ENCODE assay signal across 8 cellular contexts in genomic region chr4:17614416-17615299, GRCh38. TPM values are rescaled to one million over a fixed set of nuclear protein-coding genes. Genes with fewer than 3 reads are reported as not detected.
A peak's percentile ranks its signal among the peaks of the same experiment; 100 is the strongest.
DNase-seq lines count a peak whose midpoint lies in the region; ATAC-seq and TF ChIP-seq lines count a peak whose summit lies in the region.

A gene with protein sequence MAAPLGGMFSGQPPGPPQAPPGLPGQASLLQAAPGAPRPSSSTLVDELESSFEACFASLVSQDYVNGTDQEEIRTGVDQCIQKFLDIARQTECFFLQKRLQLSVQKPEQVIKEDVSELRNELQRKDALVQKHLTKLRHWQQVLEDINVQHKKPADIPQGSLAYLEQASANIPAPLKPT (plus strand): TSS chr4:17614641. CDS start chr4:17614655, 14 bp downstream.

- peak within 1 kb of the TSS; percentile 96 for H3K4me3 Mint-ChIP-seq in T-helper 2 cell treated with Interferon-gamma antibody and Interleukin-4, amounts not matched to agents 5 μg/mL and 100 μg/mL, for 36 hours

- peaks cover 16% of the 10 kb centered on the region for H3K36me3 Mint-ChIP-seq in T-helper 2 cell treated with Interferon-gamma antibody and Interleukin-4, amounts not matched to agents 5 μg/mL and 100 μg/mL, for 36 hours (ENCODE audit: low read depth)

- WGBS in aorta, 2 donors: 0% methylated on average over 46 of the region's 46 CpGs

- H3K36me3 ChIP-seq in ascending aorta (peaks cover 7 to 10% of the 10 kb centered on the region in 2 donors), rectal smooth muscle tissue (ENCODE audit: control insufficient read depth, insufficient read depth, low read length) (peaks cover 5% of the 10 kb centered on the region), aorta (ENCODE audit: control insufficient read depth in 1 of 2, insufficient read depth in 2 of 2, low read length in 1 of 2) (peaks cover 2 to 3% of the 10 kb centered on the region in 2 donors)

- H3K9me3 Mint-ChIP-seq in T-helper 2 cell treated with Interferon-gamma antibody and Interleukin-4, amounts not matched to agents 5 μg/mL and 100 μg/mL, for 36 hours: no peaks in the 10 kb centered on the region

- H3K27ac Mint-ChIP-seq in T-helper 2 cell treated with Interferon-gamma antibody and Interleukin-4, amounts not matched to agents 5 μg/mL and 100 μg/mL, for 36 hours: peak within 1 kb of the TSS; percentile 96

- H3K9me3 ChIP-seq in ascending aorta (no peaks in the 10 kb centered on the region), aorta (ENCODE audit: control insufficient read depth, low read length) (no peaks in the 10 kb centered on the region)

- peak in 1 of 3 experiments; percentile 21 for TF ChIP-seq CTCF in ascending aorta (IDR thresholded peaks at IDR 0.05)

- peak; percentile 88 for ATAC-seq in GM18499 (IDR thresholded peaks at IDR 0.05; ENCODE audit: insufficient read depth, unreplicated experiment)
- ATAC-seq in HG02938 (IDR thresholded peaks at IDR 0.05; ENCODE audit: unreplicated experiment): peak; percentile 94
- ATAC-seq in aorta (ENCODE audit: low FRiP score): peak; percentile 98

- DNase-seq in NCI-H1930 (lab: John Stamatoyannopoulos, UW) (peak; percentile 94), ascending aorta (ENCODE audit: low spot score in 2 of 2) (peak; percentile 88 to 98), hepatic stellate cell (ENCODE audit: low spot score) (peak; percentile 98), aorta (peak; percentile 98 to 99)
- peak; percentile 94 for DNase-seq in T-helper 2 cell treated with Interferon-gamma antibody and Interleukin-4, amounts not matched to agents 5 μg/mL and 100 μg/mL, for 36 hours (ENCODE audit: low spot score)

- H3K4me3 ChIP-seq in ascending aorta (peak within 1 kb of the TSS; percentile 80 to 91), rectal smooth muscle tissue (ENCODE audit: low read length) (peak within 1 kb of the TSS; percentile 96), aorta (ENCODE audit: low read length in 2 of 2) (peak within 1 kb of the TSS; percentile 96 to 99)

- peak within 1 kb of the TSS; percentile 80 to 81 for H3K27ac ChIP-seq in ascending aorta
- peak within 1 kb of the TSS; percentile 89 for H3K27ac ChIP-seq in rectal smooth muscle tissue (ENCODE audit: low read depth, low read length)
- peak within 1 kb of the TSS in 1 of 2 donors; percentile 66 for H3K27ac ChIP-seq in aorta (ENCODE audit: low read depth in 1 of 2, low read length in 2 of 2)

- H3K27me3 ChIP-seq in ascending aorta (no peaks in the 10 kb centered on the region), rectal smooth muscle tissue (ENCODE audit: control insufficient read depth, insufficient read depth, low read length) (no peaks in the 10 kb centered on the region), aorta (ENCODE audit: control insufficient read depth in 1 of 2, insufficient read depth in 2 of 2, low read length in 1 of 2) (no peaks in the 10 kb centered on the region)

- intact Hi-C loops in ascending aorta (cut with DNase I) (loop anchor here (1.0 to 2.0 kb wide), 3 partner anchors 37 to 406 kb away; partner anchors contain the start of genes DCAF16, LAP3, LCORL and NCAPG), aorta (cut with DNase I) (loop anchor here (1.0 to 10.0 kb wide), 4 partner anchors 37 to 410 kb away; partner anchors contain the start of genes LAP3 (in 2 of the 2), DCAF16 (in 1 of the 2), LCORL (in 1 of the 2) and NCAPG (in 1 of the 2))

- peak within 1 kb of the TSS; percentile 88 for H3K9ac ChIP-seq in rectal smooth muscle tissue (ENCODE audit: low read length)

- no peaks in the 10 kb centered on the region for H3K27me3 Mint-ChIP-seq in T-helper 2 cell treated with Interferon-gamma antibody and Interleukin-4, amounts not matched to agents 5 μg/mL and 100 μg/mL, for 36 hours (ENCODE audit: low read depth)

- H3K4me1 ChIP-seq in ascending aorta (peaks cover 4 to 21% of the 10 kb centered on the region in 2 donors), rectal smooth muscle tissue (ENCODE audit: control insufficient read depth, insufficient read depth, low read length) (peaks cover 7% of the 10 kb centered on the region), aorta (ENCODE audit: control insufficient read depth in 1 of 2, insufficient read depth in 2 of 2, low read length in 2 of 2) (peaks cover 0 to 5% of the 10 kb centered on the region in 2 donors)

- H3K4me1 Mint-ChIP-seq in T-helper 2 cell treated with Interferon-gamma antibody and Interleukin-4, amounts not matched to agents 5 μg/mL and 100 μg/mL, for 36 hours (ENCODE audit: low read depth): peaks cover 31% of the 10 kb centered on the region

RNA-seq across cellular contexts. Expression of the gene that starts here (rescaled TPM):
- total RNA-seq in ascending aorta (6.2 TPM), aorta (10 to 100 TPM; 40.9 to 52.7 TPM)
- polyA plus RNA-seq in aorta: 10 to 100 TPM; 10.2 to 12.8 TPM
